ENCODE assay signal across 9 cellular contexts in the genomic region with DNA sequence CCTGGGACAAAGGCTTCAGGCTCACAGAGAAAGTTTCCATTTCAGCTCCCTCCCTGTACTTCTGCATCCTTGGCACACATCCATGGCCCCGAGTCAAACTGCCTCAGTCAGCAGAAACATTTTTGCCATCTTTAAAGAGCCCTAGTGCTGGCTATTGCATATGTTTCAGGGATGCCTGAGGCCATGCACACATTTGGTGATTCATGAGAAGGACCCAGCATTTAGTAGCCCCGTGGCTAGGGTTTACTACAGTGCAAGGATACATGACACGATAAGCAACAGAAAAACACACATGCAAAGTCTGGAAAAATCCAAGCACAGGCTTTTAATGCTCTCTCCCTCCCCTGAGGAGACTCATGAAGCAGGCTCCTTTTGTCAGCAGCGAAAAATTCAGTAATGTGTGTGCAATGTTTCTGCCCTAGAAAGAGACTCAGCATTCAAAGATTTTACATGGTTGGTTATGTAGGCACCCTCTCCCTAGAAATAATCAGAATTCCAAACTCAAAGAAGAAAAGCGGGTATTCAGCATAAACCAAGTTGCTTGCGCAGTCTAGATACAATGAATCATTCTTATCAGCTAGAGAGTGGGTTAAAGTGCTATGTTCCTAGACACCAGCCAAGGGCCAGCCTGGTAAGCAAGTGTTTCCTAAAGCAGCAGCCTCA. TPM values are rescaled to one million over a fixed set of nuclear protein-coding genes. Genes with fewer than 3 reads are reported as not detected.
DNase-seq lines count a peak whose midpoint lies in the region; ATAC-seq and TF ChIP-seq lines count a peak whose summit lies in the region.
"Had no signal": no experiment of that assay in that cellular context is flagged by ENCODE, and none has a peak within 500 bp of the region (broad histone marks: within the 10 kb centered on the region; RNA-seq: fewer than 3 reads in every experiment).

No MANE protein-coding gene starts in this region.

- no peaks in the 10 kb centered on the region for H3K36me3 ChIP-seq in mammary epithelial cell (ENCODE audit: insufficient read depth, low read length)

- peaks cover 16% of the 10 kb centered on the region for H3K4me1 ChIP-seq in mammary epithelial cell (ENCODE audit: insufficient read depth, low read length)

- BruUV-seq in mammary epithelial cell (replicated peaks; lab: Mats Ljungman, UMichigan) = no TSS peak

- no peak for ATAC-seq in HG03135 (IDR thresholded peaks at IDR 0.05; ENCODE audit: unreplicated experiment)
- ATAC-seq: T-helper 17 cell had no signal

- H4K20me1 ChIP-seq in mammary epithelial cell (ENCODE audit: insufficient read depth, low read length) = no peaks in the 10 kb centered on the region

- intact Hi-C loops in mammary epithelial cell (cut with micrococcal nuclease) = no loop called here

- CTCF ChIA-PET in mammary epithelial cell (lab: Charles Lee; ENCODE audit: low non-redundant PET) = interaction anchor here (0.6 kb wide), 1 partner anchor 536 kb away, joined by 3 read pairs; no protein-coding TSS in a partner anchor

- no peaks in the 10 kb centered on the region for H3K27me3 ChIP-seq in mammary epithelial cell (ENCODE audit: insufficient read depth, low read length)

- H3K27ac ChIP-seq in mammary epithelial cell (ENCODE audit: insufficient read depth, low read depth, low read length) = no peak overlapping the region

- TF ChIP-seq CTCF in mammary epithelial cell (conservative IDR thresholded peaks at IDR 0.05 in 1 of 2, IDR thresholded peaks at IDR 0.05 in 1 of 2; ENCODE audit: extremely low read depth in 1 of 2, insufficient read depth in 1 of 2, low read depth in 1 of 2, low read length in 2 of 2) = no peak

- dilution Hi-C loops in mammary epithelial cell (cut with HindIII; ENCODE audit: low sequenced_read_pairs) = no loop called here

- H3K4me2 ChIP-seq in mammary epithelial cell (ENCODE audit: insufficient read depth, low read depth, low read length) = no peak overlapping the region

- in situ Hi-C loops in mammary epithelial cell (cut with MboI; ENCODE audit: low sequenced_read_pairs in 2 of 2) = no loop called here

- no peak overlapping the region for H3K4me3 ChIP-seq in mammary epithelial cell (replicated peaks in 1 of 3; ENCODE audit: insufficient read depth in 1 of 3, low read depth in 2 of 3, low read length in 3 of 3)

- no peaks in the 10 kb centered on the region for H3K79me2 ChIP-seq in mammary epithelial cell (ENCODE audit: insufficient read depth, low read length)

- WGBS in mammary epithelial cell (ENCODE audit: low coverage, missing lambda C conversion rate) = 40% methylated on average over 6 of the region's 6 CpGs

- no peak overlapping the region for H3K9ac ChIP-seq in mammary epithelial cell (ENCODE audit: insufficient read depth, low read length)

- peaks cover under 1% of the 10 kb centered on the region for H3K9me3 ChIP-seq in mammary epithelial cell (replicated peaks; ENCODE audit: insufficient read depth, low read length)

- no peak overlapping the region for H2AFZ ChIP-seq in mammary epithelial cell (ENCODE audit: low read depth, low read length)

- DNase-seq in NCI-H345 (lab: John Stamatoyannopoulos, UW) (peak; percentile 6), NCI-H345 treated with DMSO at 0.1 percent for 48 hours (lab: John Stamatoyannopoulos, UW; ENCODE audit: unreplicated experiment) (no peak), mammary epithelial cell (peak; percentile 45), iris pigment epithelial cell (ENCODE audit: low read depth) (peak; percentile 85), ureter (ENCODE audit: low spot score) (peak; percentile 65), NCI-H524 treated with DMSO at 0.1 percent for 48 hours (lab: John Stamatoyannopoulos, UW) (no peak), NCI-H2196 (lab: John Stamatoyannopoulos, UW; ENCODE audit: unreplicated experiment) (no peak)
- DNase-seq: T-helper 17 cell had no signal

RNA-seq across cellular contexts. Expression of a gene that starts 17.6 kb away (rescaled TPM):
- total RNA-seq in mammary epithelial cell (not detected), ureter (not detected)
- polyA plus RNA-seq in mammary epithelial cell = not detected
- polyA minus RNA-seq in mammary epithelial cell = not detected
- total RNA-seq: T-helper 17 cell had no signal

RNA-seq across cellular contexts. Expression of a gene that starts 26.0 kb away (rescaled TPM):
- 10 to 100 TPM; 24.0 to 45.8 TPM for total RNA-seq in mammary epithelial cell
- 16.9 TPM for polyA plus RNA-seq in mammary epithelial cell
- polyA minus RNA-seq in mammary epithelial cell = 12.3 TPM
- 43.8 TPM for total RNA-seq in ureter

Comparison
In these comparisons a context has a peak if more than half of its experiments do, and no peak if none do; other contexts are left out.
1. DNase-seq: peak in NCI-H345 (single experiment), mammary epithelial cell (single experiment), iris pigment epithelial cell (single experiment) and ureter (single experiment); none in NCI-H345 treated with DMSO at 0.1 percent for 48 hours (single experiment), NCI-H524 treated with DMSO at 0.1 percent for 48 hours (single experiment) and NCI-H2196 (single experiment).